In genomic region chrX:154403858-154404257, GRCh38 we compare ENCODE assay signal across 14 cellular contexts. TPM values are rescaled to one million over a fixed set of nuclear protein-coding genes. Genes with fewer than 3 reads are reported as not detected.
A peak's percentile ranks its signal among the peaks of the same experiment; 100 is the strongest.
DNase-seq lines count a peak whose midpoint lies in the region; ATAC-seq and TF ChIP-seq lines count a peak whose summit lies in the region.
"Had no signal": no experiment of that assay in that cellular context is flagged by ENCODE, and none has a peak within 500 bp of the region (broad histone marks: within the 10 kb centered on the region; RNA-seq: fewer than 3 reads in every experiment).

No MANE protein-coding gene starts in this region.

- POLR2A ChIA-PET in activated CD4-positive, alpha-beta T cell treated with anti-CD3 and anti-CD28 coated beads for 36 hours (lab: Charles Lee) = interaction anchor here (1.1 kb wide), 1 partner anchor 80 kb away, joined by 3 read pairs; no protein-coding TSS in a partner anchor

- H3K27me3 Mint-ChIP-seq in activated CD4-positive, alpha-beta T cell treated with anti-CD3 and anti-CD28 coated beads, Interleukin-2, amount 10 ng/mL, durations not matched to agents 24 days and 14 days = no peaks in the 10 kb centered on the region
- no peaks in the 10 kb centered on the region for H3K27me3 Mint-ChIP-seq in activated CD4-positive, alpha-beta T cell treated with anti-CD3 and anti-CD28 coated beads for 36 hours
- H3K27me3 Mint-ChIP-seq in HFFc6 (ENCODE audit: insufficient read depth) (peaks cover 43% of the 10 kb centered on the region), neural crest cell (ENCODE audit: low read depth) (peaks cover 15% of the 10 kb centered on the region)
- H3K27me3 Mint-ChIP-seq: B cell had no signal

- TF ChIP-seq CTCF in HFFc6 (IDR thresholded peaks at IDR 0.05) (no peak), neural crest cell (conservative IDR thresholded peaks at IDR 0.05) (no peak)

- no peak overlapping the region for H3K4me3 Mint-ChIP-seq in activated CD4-positive, alpha-beta T cell treated with anti-CD3 and anti-CD28 coated beads, Interleukin-2, amount 10 ng/mL, durations not matched to agents 24 days and 14 days
- no peak overlapping the region for H3K4me3 Mint-ChIP-seq in activated CD4-positive, alpha-beta T cell treated with anti-CD3 and anti-CD28 coated beads for 36 hours
- H3K4me3 Mint-ChIP-seq in HFFc6 (no peak overlapping the region), neural crest cell (peak overlapping the region; percentile 70)
- H3K4me3 Mint-ChIP-seq: B cell had no signal

- H3K36me3 Mint-ChIP-seq in activated CD4-positive, alpha-beta T cell treated with anti-CD3 and anti-CD28 coated beads, Interleukin-2, amount 10 ng/mL, durations not matched to agents 24 days and 14 days (ENCODE audit: low read depth) = peaks cover 28% of the 10 kb centered on the region
- peaks cover 25% of the 10 kb centered on the region for H3K36me3 Mint-ChIP-seq in activated CD4-positive, alpha-beta T cell treated with anti-CD3 and anti-CD28 coated beads for 36 hours (ENCODE audit: low read depth)
- H3K36me3 Mint-ChIP-seq in HFFc6 (ENCODE audit: low read depth) (peaks cover 19% of the 10 kb centered on the region), neural crest cell (ENCODE audit: low read depth) (peaks cover 16% of the 10 kb centered on the region)

- H3K9me3 Mint-ChIP-seq in activated CD4-positive, alpha-beta T cell treated with anti-CD3 and anti-CD28 coated beads, Interleukin-2, amount 10 ng/mL, durations not matched to agents 24 days and 14 days = no peaks in the 10 kb centered on the region
- no peaks in the 10 kb centered on the region for H3K9me3 Mint-ChIP-seq in activated CD4-positive, alpha-beta T cell treated with anti-CD3 and anti-CD28 coated beads for 36 hours (ENCODE audit: low read depth)
- peaks cover 23% of the 10 kb centered on the region for H3K9me3 Mint-ChIP-seq in HFFc6
- peaks cover 2% of the 10 kb centered on the region for H3K9me3 Mint-ChIP-seq in neural crest cell
- H3K9me3 Mint-ChIP-seq: CD4-positive, CD25-positive, alpha-beta regulatory T cell; CD8-positive, alpha-beta memory T cell had no signal

- no peak for DNase-seq in activated CD4-positive, alpha-beta T cell treated with anti-CD3 and anti-CD28 coated beads, Interleukin-2, amount 10 ng/mL, durations not matched to agents 24 days and 14 days
- no peak for DNase-seq in activated CD4-positive, alpha-beta T cell treated with anti-CD3 and anti-CD28 coated beads for 36 hours
- DNase-seq in HFFc6 = no peak
- no peak for DNase-seq in neural crest cell (ENCODE audit: low read depth, low spot score)
- no peak for DNase-seq in NCI-H524 treated with DMSO at 0.1 percent for 48 hours (lab: John Stamatoyannopoulos, UW)
- DNase-seq in stimulated activated CD4-positive, alpha-beta T cell treated with anti-CD3 and anti-CD28 coated beads, Interleukin-12 subunit alpha, Interleukin-12 subunit beta, amount 100 ng/mL, for 4 hours = no peak
- no peak for DNase-seq in NCI-H128 (lab: John Stamatoyannopoulos, UW; ENCODE audit: unreplicated experiment)
- DNase-seq: CD4-positive, CD25-positive, alpha-beta regulatory T cell; CD8-positive, alpha-beta memory T cell; DMS 273 treated with DMSO at 0.1 percent for 48 hours; DMS79; GF-D8; GOT3 had no signal

- intact Hi-C loops in activated CD4-positive, alpha-beta T cell treated with anti-CD3 and anti-CD28 coated beads, Interleukin-2, amount 10 ng/mL, durations not matched to agents 24 days and 14 days (cut with micrococcal nuclease) = no loop called here
- intact Hi-C loops in activated CD4-positive, alpha-beta T cell treated with anti-CD3 and anti-CD28 coated beads for 36 hours (cut with DNase I, micrococcal nuclease) = no loop called here

- peaks cover 10% of the 10 kb centered on the region for H3K4me1 Mint-ChIP-seq in activated CD4-positive, alpha-beta T cell treated with anti-CD3 and anti-CD28 coated beads, Interleukin-2, amount 10 ng/mL, durations not matched to agents 24 days and 14 days
- H3K4me1 Mint-ChIP-seq in activated CD4-positive, alpha-beta T cell treated with anti-CD3 and anti-CD28 coated beads for 36 hours = peaks cover 3% of the 10 kb centered on the region
- H3K4me1 Mint-ChIP-seq in HFFc6 (ENCODE audit: low read depth) = peaks cover 15% of the 10 kb centered on the region
- H3K4me1 Mint-ChIP-seq in neural crest cell = peaks cover 16% of the 10 kb centered on the region

- H3K27ac Mint-ChIP-seq in activated CD4-positive, alpha-beta T cell treated with anti-CD3 and anti-CD28 coated beads, Interleukin-2, amount 10 ng/mL, durations not matched to agents 24 days and 14 days = peak overlapping the region; percentile 15
- H3K27ac Mint-ChIP-seq in activated CD4-positive, alpha-beta T cell treated with anti-CD3 and anti-CD28 coated beads for 36 hours = no peak overlapping the region
- H3K27ac Mint-ChIP-seq in HFFc6 (peak overlapping the region; percentile 7; the same call in 1 of the 2 replicates), neural crest cell (ENCODE audit: unreplicated experiment) (no peak overlapping the region)
- H3K27ac Mint-ChIP-seq: B cell; CD4-positive, CD25-positive, alpha-beta regulatory T cell had no signal

- no peak for ATAC-seq in activated CD4-positive, alpha-beta T cell treated with anti-CD3 and anti-CD28 coated beads for 36 hours

- CTCF ChIA-PET in activated CD4-positive, alpha-beta T cell treated with anti-CD3 and anti-CD28 coated beads for 36 hours (lab: Charles Lee) = interaction anchor here (0.8 kb wide), 1 partner anchor 27 kb away, joined by 3 read pairs; no protein-coding TSS in a partner anchor

RNA-seq across cellular contexts. Expression of gene DNASE1L1, which starts 5.2 kb away (rescaled TPM):
- total RNA-seq in activated CD4-positive, alpha-beta T cell treated with anti-CD3 and anti-CD28 coated beads, Interleukin-2, amount 10 ng/mL, durations not matched to agents 24 days and 14 days = 13.5 and 13.8 TPM in 2 replicates
- total RNA-seq in activated CD4-positive, alpha-beta T cell treated with anti-CD3 and anti-CD28 coated beads for 36 hours = 10 to 100 TPM; 12.6 to 13.4 TPM
- 10 to 100 TPM; 74.8 to 96.3 (median 87.4) TPM for total RNA-seq in HFFc6 (2021; fragmentation: NEBNext Ultra II Directional; extraction: Animal tissue kit (Norgen Biotek cat#: 25700))
- total RNA-seq in neural crest cell = 9.3 and 11.5 TPM in 2 replicates

RNA-seq across cellular contexts. Expression of gene RPL10, which starts 5.7 kb away (rescaled TPM):
- total RNA-seq in activated CD4-positive, alpha-beta T cell treated with anti-CD3 and anti-CD28 coated beads, Interleukin-2, amount 10 ng/mL, durations not matched to agents 24 days and 14 days = 2,338 and 2,364 TPM in 2 replicates
- 1,000 to 10,000 TPM; 1,286 to 2,705 TPM for total RNA-seq in activated CD4-positive, alpha-beta T cell treated with anti-CD3 and anti-CD28 coated beads for 36 hours
- 1,000 to 10,000 TPM; 1,764 to 1,978 (median 1,934) TPM for total RNA-seq in HFFc6 (2021; fragmentation: NEBNext Ultra II Directional; extraction: Animal tissue kit (Norgen Biotek cat#: 25700))
- total RNA-seq in neural crest cell = 2,853 and 2,857 TPM in 2 replicates

RNA-seq across cellular contexts. Expression of gene TAFAZZIN, which starts 7.5 kb away (rescaled TPM):
- total RNA-seq in activated CD4-positive, alpha-beta T cell treated with anti-CD3 and anti-CD28 coated beads, Interleukin-2, amount 10 ng/mL, durations not matched to agents 24 days and 14 days = 65.5 and 66.0 TPM in 2 replicates
- 10 to 100 TPM; 43.8 to 49.0 TPM for total RNA-seq in activated CD4-positive, alpha-beta T cell treated with anti-CD3 and anti-CD28 coated beads for 36 hours
- 10 to 100 TPM; 13.0 to 17.3 (median 15.1) TPM for total RNA-seq in HFFc6 (2021; fragmentation: NEBNext Ultra II Directional; extraction: Animal tissue kit (Norgen Biotek cat#: 25700))
- 45.7 and 47.1 TPM in 2 replicates for total RNA-seq in neural crest cell

RNA-seq across cellular contexts. Expression of gene ATP6AP1, which starts 24.6 kb away (rescaled TPM):
- 43.5 and 43.6 TPM in 2 replicates for total RNA-seq in activated CD4-positive, alpha-beta T cell treated with anti-CD3 and anti-CD28 coated beads, Interleukin-2, amount 10 ng/mL, durations not matched to agents 24 days and 14 days
- 10 to 100 TPM; 25.6 to 28.6 TPM for total RNA-seq in activated CD4-positive, alpha-beta T cell treated with anti-CD3 and anti-CD28 coated beads for 36 hours
- total RNA-seq in HFFc6 (2021; fragmentation: NEBNext Ultra II Directional; extraction: Animal tissue kit (Norgen Biotek cat#: 25700)) = 100 to 1,000 TPM; 107 to 154 (median 123) TPM
- 78.2 and 79.8 TPM in 2 replicates for total RNA-seq in neural crest cell

RNA-seq across cellular contexts. Expression of gene EMD, which starts 24.8 kb away (rescaled TPM):
- 91.7 and 92.8 TPM in 2 replicates for total RNA-seq in activated CD4-positive, alpha-beta T cell treated with anti-CD3 and anti-CD28 coated beads, Interleukin-2, amount 10 ng/mL, durations not matched to agents 24 days and 14 days
- total RNA-seq in activated CD4-positive, alpha-beta T cell treated with anti-CD3 and anti-CD28 coated beads for 36 hours = 10 to 100 TPM; 75.9 to 89.4 TPM
- total RNA-seq in HFFc6 (2021; fragmentation: NEBNext Ultra II Directional; extraction: Animal tissue kit (Norgen Biotek cat#: 25700)) = 100 to 1,000 TPM in 4 of 6 experiments, 10 to 100 TPM in 2; 84.8 to 119 (median 108) TPM
- total RNA-seq in neural crest cell = 54.3 and 56.8 TPM in 2 replicates

Comparison
In these comparisons a context has a peak if more than half of its experiments do, and no peak if none do; other contexts are left out.
1. H3K27ac Mint-ChIP-seq: peak in activated CD4-positive, alpha-beta T cell treated with anti-CD3 and anti-CD28 coated beads, Interleukin-2, amount 10 ng/mL, durations not matched to agents 24 days and 14 days (single experiment) and HFFc6 (single experiment); none in activated CD4-positive, alpha-beta T cell treated with anti-CD3 and anti-CD28 coated beads for 36 hours (single experiment) and neural crest cell (single experiment).